ENCODE assay signal across 25 cellular contexts in the genomic region with DNA sequence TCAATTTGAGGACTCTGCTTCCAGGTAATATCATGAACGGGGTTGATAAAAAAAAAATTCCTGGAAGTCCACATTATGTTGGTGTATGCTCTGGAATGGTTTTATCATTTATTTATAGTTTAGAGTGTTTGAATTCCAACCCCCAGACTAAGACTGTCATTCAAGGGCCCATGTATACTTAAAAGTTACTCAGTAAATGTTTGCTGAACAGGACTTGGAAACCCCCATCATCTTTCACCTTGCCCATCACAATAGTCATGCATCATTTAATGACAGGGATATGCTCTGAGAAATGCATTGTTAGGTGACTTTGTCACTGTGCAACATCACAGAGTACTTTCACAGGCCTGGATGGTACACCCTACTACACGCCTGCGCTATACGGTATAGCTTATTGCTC.
"Had no signal": no experiment of that assay in that cellular context is flagged by ENCODE, and none has a peak within 500 bp of the region (broad histone marks: within the 10 kb centered on the region; RNA-seq: fewer than 3 reads in every experiment).

No MANE protein-coding gene starts in this region.

- DNase-seq: activated CD4-positive, alpha-beta T cell treated with anti-CD3 and anti-CD28 coated beads, Interleukin-2, amount 50 U/mL, for 1 hour; activated naive CD4-positive, alpha-beta T cell; activated naive CD8-positive, alpha-beta T cell treated with anti-CD3 and anti-CD28 coated beads, Interleukin-2, amount 10 ng/mL, durations not matched to agents 7 days and 5 days; activated T-cell treated with anti-CD3 and anti-CD28 coated beads for 4 hours; amniotic stem cell; cerebellar nuclear complex; cortex of kidney; foreskin fibroblast; kidney; lower lobe of right lung; mesendoderm; mucosa of descending colon; occipital lobe; posterior cingulate gyrus; small intestine; stimulated activated CD4-positive, alpha-beta T cell treated with anti-CD3 and anti-CD28 coated beads, Interleukin-15, amount 100 ng/mL, for 24 hours; stimulated activated naive B cell treated with anti-CD40 and anti-IgM and Interleukin-4, amounts not matched to agents 10 μg/mL and 1 μg/mL and 100 μg/mL, for 72 hours had no signal

- H3K27me3 Mint-ChIP-seq: activated naive CD8-positive, alpha-beta T cell treated with anti-CD3 and anti-CD28 coated beads, Interleukin-2, amount 10 ng/mL, durations not matched to agents 7 days and 5 days; stimulated activated naive B cell treated with anti-CD40 and anti-IgM and Interleukin-4, amounts not matched to agents 10 μg/mL and 1 μg/mL and 100 μg/mL, for 72 hours; type B pancreatic cell had no signal

- H3K9me3 Mint-ChIP-seq: neural crest cell; stimulated activated naive B cell treated with anti-CD40 and anti-IgM and Interleukin-4, amounts not matched to agents 10 μg/mL and 1 μg/mL and 100 μg/mL, for 72 hours had no signal

- ATAC-seq: activated CD4-positive, CD25-positive, alpha-beta regulatory T cell treated with anti-CD3 and anti-CD28 coated beads, Interleukin-2, amount 50 U/mL, for 24 hours; left lobe of liver; lower lobe of right lung; mucosa of descending colon; sciatic nerve; stimulated activated naive B cell treated with anti-CD40 and anti-IgM and Interleukin-4, amounts not matched to agents 10 μg/mL and 1 μg/mL and 100 μg/mL, for 72 hours had no signal

- H3K27me3 ChIP-seq: vagina had no signal

- H3K9me3 ChIP-seq: lower lobe of right lung, mucosa of descending colon, thoracic aorta, vagina had no signal

- H3K27ac Mint-ChIP-seq: activated naive CD8-positive, alpha-beta T cell treated with anti-CD3 and anti-CD28 coated beads, Interleukin-2, amount 10 ng/mL, durations not matched to agents 7 days and 5 days; stimulated activated naive B cell treated with anti-CD40 and anti-IgM and Interleukin-4, amounts not matched to agents 10 μg/mL and 1 μg/mL and 100 μg/mL, for 72 hours; type B pancreatic cell had no signal

- H3K4me3 ChIP-seq: lower lobe of right lung, mucosa of descending colon, thoracic aorta, vagina had no signal

- H3K27ac ChIP-seq: lower lobe of right lung, thoracic aorta, vagina, VCaP had no signal

- H3K4me3 Mint-ChIP-seq: activated naive CD8-positive, alpha-beta T cell treated with anti-CD3 and anti-CD28 coated beads, Interleukin-2, amount 10 ng/mL, durations not matched to agents 7 days and 5 days; neural crest cell; type B pancreatic cell had no signal

- H3K36me3 ChIP-seq: thoracic aorta, vagina had no signal
